In the genomic region with DNA sequence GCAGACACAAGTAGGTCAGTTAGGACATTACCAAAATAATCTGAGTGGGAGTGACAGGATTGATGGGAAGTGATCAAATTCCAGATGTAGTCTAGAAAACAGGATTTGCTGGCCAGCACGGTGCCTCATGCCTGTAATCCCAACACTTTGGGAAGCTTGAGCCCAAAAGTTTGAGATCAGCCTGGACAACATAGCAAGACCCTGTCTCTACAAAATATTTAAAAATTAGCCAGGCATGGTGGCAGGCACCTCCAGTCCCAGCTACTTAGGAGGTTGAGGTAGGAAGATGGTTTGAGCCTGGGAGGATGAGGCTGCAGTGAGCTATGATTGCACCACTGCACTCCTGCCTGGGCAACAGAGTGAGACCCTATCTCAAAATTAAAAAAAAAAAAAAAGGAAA, we compare ENCODE assay signal across 7 cellular contexts. TPM values are rescaled to one million over a fixed set of nuclear protein-coding genes. Genes with fewer than 3 reads are reported as not detected.
DNase-seq lines count a peak whose midpoint lies in the region; ATAC-seq and TF ChIP-seq lines count a peak whose summit lies in the region.
"Not testable (repeated sequence)": the region's sequence is repeated elsewhere in the genome, so short reads cannot be mapped to it uniquely, and the experiment has no call there.

No MANE protein-coding gene starts in this region.

- intact Hi-C loops in CD4-positive, alpha-beta memory T cell (cut with micrococcal nuclease); activated CD8-positive, alpha-beta T cell treated with anti-CD3 and anti-CD28 coated beads for 36 hours (cut with micrococcal nuclease); activated T-helper 2 cell treated with anti-CD3 and anti-CD28 coated beads, Interferon-gamma antibody, Interleukin-2, Interleukin-4, amounts not matched to agents 10 μg/mL and 5 μg/mL and 100 μg/mL, durations not matched to agents 14 hours and 24 hours and 36 hours (cut with micrococcal nuclease); sigmoid colon (cut with DNase I): not testable (repeated sequence)

- POLR2A ChIA-PET in CD4-positive, alpha-beta memory T cell (lab: Charles Lee; ENCODE audit: partially characterized antibody) = interaction anchor here (1.3 to 2.4 kb wide), 3 partner anchors 29 to 50 kb away, joined by 3 to 12 read pairs (median 5); no protein-coding TSS in a partner anchor
- POLR2A ChIA-PET in activated CD8-positive, alpha-beta T cell treated with anti-CD3 and anti-CD28 coated beads for 36 hours (lab: Charles Lee) = interaction anchor here (1.7 to 3.0 kb wide), 4 partner anchors 13 to 95 kb away, joined by 5 to 14 read pairs (median 11); a partner anchor contains a TSS

- not testable (repeated sequence) for H3K36me3 ChIP-seq in CD4-positive, alpha-beta memory T cell (ENCODE audit: insufficient read depth, low read length); effector memory CD4-positive, alpha-beta T cell (ENCODE audit: control insufficient read depth, insufficient read depth, low read length); sigmoid colon

- H3K27ac ChIP-seq in CD4-positive, alpha-beta memory T cell (ENCODE audit: low read depth, low read length) = peak overlapping the region; percentile 16
- H3K27ac ChIP-seq in effector memory CD4-positive, alpha-beta T cell (ENCODE audit: insufficient read depth, low read length, poor library complexity, severe bottlenecking) = peak overlapping the region; percentile 34
- H3K27ac ChIP-seq in sigmoid colon = not testable (repeated sequence)

- peak overlapping the region; percentile 65 to 96 (median 88) for H3K27ac Mint-ChIP-seq in CD4-positive, alpha-beta memory T cell
- peak overlapping the region; percentile 87 for H3K27ac Mint-ChIP-seq in T-helper 17 cell
- H3K27ac Mint-ChIP-seq in activated CD8-positive, alpha-beta T cell treated with anti-CD3 and anti-CD28 coated beads for 36 hours = peak overlapping the region; percentile 94
- H3K27ac Mint-ChIP-seq in activated T-helper 2 cell treated with anti-CD3 and anti-CD28 coated beads, Interferon-gamma antibody, Interleukin-2, Interleukin-4, amounts not matched to agents 10 μg/mL and 5 μg/mL and 100 μg/mL, durations not matched to agents 14 hours and 24 hours and 36 hours = peak overlapping the region; percentile 89
- H3K27ac Mint-ChIP-seq in activated naive CD8-positive, alpha-beta T cell treated with anti-CD3 and anti-CD28 coated beads for 36 hours = peak overlapping the region; percentile 96

- not testable (repeated sequence) for TF ChIP-seq CTCF in activated CD8-positive, alpha-beta T cell treated with anti-CD3 and anti-CD28 coated beads for 36 hours (IDR thresholded peaks at IDR 0.05); sigmoid colon (IDR thresholded peaks at IDR 0.05)

- ATAC-seq in T-helper 17 cell; activated CD8-positive, alpha-beta T cell treated with anti-CD3 and anti-CD28 coated beads for 36 hours: not testable (repeated sequence)

- not testable (repeated sequence) for TF ChIP-seq EP300 in sigmoid colon (IDR thresholded peaks at IDR 0.05)

- TF ChIP-seq POLR2A in sigmoid colon (IDR thresholded peaks at IDR 0.05) = not testable (repeated sequence)

- peak overlapping the region in 5 of 8 donors; percentile 11 to 97 (median 93) for H3K4me3 Mint-ChIP-seq in CD4-positive, alpha-beta memory T cell
- H3K4me3 Mint-ChIP-seq in T-helper 17 cell = peak overlapping the region; percentile 80
- H3K4me3 Mint-ChIP-seq in activated CD8-positive, alpha-beta T cell treated with anti-CD3 and anti-CD28 coated beads for 36 hours = peak overlapping the region; percentile 37
- H3K4me3 Mint-ChIP-seq in activated T-helper 2 cell treated with anti-CD3 and anti-CD28 coated beads, Interferon-gamma antibody, Interleukin-2, Interleukin-4, amounts not matched to agents 10 μg/mL and 5 μg/mL and 100 μg/mL, durations not matched to agents 14 hours and 24 hours and 36 hours (ENCODE audit: low read depth) = peak overlapping the region; percentile 67
- H3K4me3 Mint-ChIP-seq in activated naive CD8-positive, alpha-beta T cell treated with anti-CD3 and anti-CD28 coated beads for 36 hours = peak overlapping the region; percentile 35

- H3K9me3 ChIP-seq in CD4-positive, alpha-beta memory T cell (ENCODE audit: control insufficient read depth in 1 of 2, low read length in 2 of 2); T-helper 17 cell (ENCODE audit: control insufficient read depth, low read length, poor library complexity, severe bottlenecking); effector memory CD4-positive, alpha-beta T cell (ENCODE audit: control insufficient read depth, low read length); sigmoid colon: not testable (repeated sequence)

- CTCF ChIA-PET in CD4-positive, alpha-beta memory T cell (lab: Charles Lee; ENCODE audit: partially characterized antibody) = interaction anchor here (0.6 to 3.8 kb wide), 8 partner anchors 11 to 389 kb away, joined by 3 to 35 read pairs (median 3); no protein-coding TSS in a partner anchor
- CTCF ChIA-PET in activated CD8-positive, alpha-beta T cell treated with anti-CD3 and anti-CD28 coated beads for 36 hours (lab: Charles Lee) = interaction anchor here (1.0 to 4.2 kb wide), 4 partner anchors 13 to 134 kb away, joined by 4 to 33 read pairs (median 8); no protein-coding TSS in a partner anchor

- H3K4me1 ChIP-seq in CD4-positive, alpha-beta memory T cell (ENCODE audit: insufficient read depth, low read length) = peaks cover 76% of the 10 kb centered on the region
- peaks cover 33% of the 10 kb centered on the region for H3K4me1 ChIP-seq in effector memory CD4-positive, alpha-beta T cell (ENCODE audit: control insufficient read depth, insufficient read depth, low read length, poor library complexity, severe bottlenecking)
- H3K4me1 ChIP-seq in sigmoid colon = peaks cover 0 to 13% (median 12%) of the 10 kb centered on the region in 4 donors

- not testable (repeated sequence) for DNase-seq in CD4-positive, alpha-beta memory T cell; T-helper 17 cell; activated CD8-positive, alpha-beta T cell treated with anti-CD3 and anti-CD28 coated beads for 36 hours; activated T-helper 2 cell treated with anti-CD3 and anti-CD28 coated beads, Interferon-gamma antibody, Interleukin-2, Interleukin-4, amounts not matched to agents 10 μg/mL and 5 μg/mL and 100 μg/mL, durations not matched to agents 14 hours and 24 hours and 36 hours (ENCODE audit: low spot score); activated naive CD8-positive, alpha-beta T cell treated with anti-CD3 and anti-CD28 coated beads for 36 hours; effector memory CD4-positive, alpha-beta T cell
- DNase-seq in sigmoid colon = peak; percentile 4

- H3K4me1 Mint-ChIP-seq in CD4-positive, alpha-beta memory T cell = peaks cover 55 to 89% (median 70%) of the 10 kb centered on the region in 4 donors
- peaks cover 61% of the 10 kb centered on the region for H3K4me1 Mint-ChIP-seq in T-helper 17 cell
- H3K4me1 Mint-ChIP-seq in activated CD8-positive, alpha-beta T cell treated with anti-CD3 and anti-CD28 coated beads for 36 hours (ENCODE audit: low read depth) = peaks cover 68% of the 10 kb centered on the region
- peaks cover 57% of the 10 kb centered on the region for H3K4me1 Mint-ChIP-seq in activated T-helper 2 cell treated with anti-CD3 and anti-CD28 coated beads, Interferon-gamma antibody, Interleukin-2, Interleukin-4, amounts not matched to agents 10 μg/mL and 5 μg/mL and 100 μg/mL, durations not matched to agents 14 hours and 24 hours and 36 hours (ENCODE audit: low read depth)
- peaks cover 68% of the 10 kb centered on the region for H3K4me1 Mint-ChIP-seq in activated naive CD8-positive, alpha-beta T cell treated with anti-CD3 and anti-CD28 coated beads for 36 hours

- not testable (repeated sequence) for H3K27me3 ChIP-seq in CD4-positive, alpha-beta memory T cell (ENCODE audit: insufficient read depth, low read length); effector memory CD4-positive, alpha-beta T cell (replicated peaks; ENCODE audit: control insufficient read depth, insufficient read depth, low read length, poor library complexity, severe bottlenecking)
- H3K27me3 ChIP-seq in sigmoid colon = peaks cover 6 to 23% (median 15%) of the 10 kb centered on the region in 3 donors

- not testable (repeated sequence) for H3K27me3 Mint-ChIP-seq in CD4-positive, alpha-beta memory T cell; T-helper 17 cell; activated CD8-positive, alpha-beta T cell treated with anti-CD3 and anti-CD28 coated beads for 36 hours; activated T-helper 2 cell treated with anti-CD3 and anti-CD28 coated beads, Interferon-gamma antibody, Interleukin-2, Interleukin-4, amounts not matched to agents 10 μg/mL and 5 μg/mL and 100 μg/mL, durations not matched to agents 14 hours and 24 hours and 36 hours (ENCODE audit: low read depth); activated naive CD8-positive, alpha-beta T cell treated with anti-CD3 and anti-CD28 coated beads for 36 hours

- not testable (repeated sequence) for H3K4me3 ChIP-seq in CD4-positive, alpha-beta memory T cell (ENCODE audit: low read length in 2 of 2); effector memory CD4-positive, alpha-beta T cell (ENCODE audit: insufficient read depth, low read depth, low read length, poor library complexity, severe bottlenecking); sigmoid colon

- peaks cover 16 to 40% of the 10 kb centered on the region in 2 donors for H3K36me3 Mint-ChIP-seq in CD4-positive, alpha-beta memory T cell
- peaks cover 12% of the 10 kb centered on the region for H3K36me3 Mint-ChIP-seq in T-helper 17 cell (ENCODE audit: low read depth)
- H3K36me3 Mint-ChIP-seq in activated CD8-positive, alpha-beta T cell treated with anti-CD3 and anti-CD28 coated beads for 36 hours (ENCODE audit: low read depth) = peaks cover 65% of the 10 kb centered on the region
- H3K36me3 Mint-ChIP-seq in activated T-helper 2 cell treated with anti-CD3 and anti-CD28 coated beads, Interferon-gamma antibody, Interleukin-2, Interleukin-4, amounts not matched to agents 10 μg/mL and 5 μg/mL and 100 μg/mL, durations not matched to agents 14 hours and 24 hours and 36 hours (ENCODE audit: low read depth) = peaks cover 69% of the 10 kb centered on the region
- H3K36me3 Mint-ChIP-seq in activated naive CD8-positive, alpha-beta T cell treated with anti-CD3 and anti-CD28 coated beads for 36 hours = peaks cover 60% of the 10 kb centered on the region

- H3K9me3 Mint-ChIP-seq in CD4-positive, alpha-beta memory T cell; activated CD8-positive, alpha-beta T cell treated with anti-CD3 and anti-CD28 coated beads for 36 hours; activated T-helper 2 cell treated with anti-CD3 and anti-CD28 coated beads, Interferon-gamma antibody, Interleukin-2, Interleukin-4, amounts not matched to agents 10 μg/mL and 5 μg/mL and 100 μg/mL, durations not matched to agents 14 hours and 24 hours and 36 hours; activated naive CD8-positive, alpha-beta T cell treated with anti-CD3 and anti-CD28 coated beads for 36 hours: not testable (repeated sequence)

- WGBS in sigmoid colon, 2 donors = 86 to 91% methylated on average over 1 of the region's 1 CpG

RNA-seq across cellular contexts. Expression of a gene that starts 5.3 kb away (rescaled TPM):
- total RNA-seq in CD4-positive, alpha-beta memory T cell = 10 to 100 TPM; 83.3 to 90.7 TPM
- polyA plus RNA-seq in CD4-positive, alpha-beta memory T cell = 10 to 100 TPM; 67.1 to 81.2 TPM
- 10 to 100 TPM; 60.5 to 93.7 TPM for total RNA-seq in T-helper 17 cell
- total RNA-seq in activated CD8-positive, alpha-beta T cell treated with anti-CD3 and anti-CD28 coated beads for 36 hours = 10 to 100 TPM; 56.3 to 56.4 TPM
- total RNA-seq in activated T-helper 2 cell treated with anti-CD3 and anti-CD28 coated beads, Interferon-gamma antibody, Interleukin-2, Interleukin-4, amounts not matched to agents 10 μg/mL and 5 μg/mL and 100 μg/mL, durations not matched to agents 14 hours and 24 hours and 36 hours = 67.9 and 71.2 TPM in 2 replicates
- 10 to 100 TPM; 59.2 to 61.7 TPM for total RNA-seq in activated naive CD8-positive, alpha-beta T cell treated with anti-CD3 and anti-CD28 coated beads for 36 hours
- 1 to 10 TPM in 1 of 4 donors, under 1 TPM in 3; 0.16 to 3.6 (median 0.65) TPM for total RNA-seq in sigmoid colon
- 10 to 100 TPM; 16.8 to 46.4 (median 25.4) TPM for polyA plus RNA-seq in sigmoid colon

RNA-seq across cellular contexts. Expression of a gene that starts 29.8 kb away (rescaled TPM):
- 1,000 to 10,000 TPM; 1,218 to 1,245 TPM for total RNA-seq in CD4-positive, alpha-beta memory T cell
- polyA plus RNA-seq in CD4-positive, alpha-beta memory T cell = 1,000 to 10,000 TPM; 5,559 to 6,561 TPM
- 1,000 to 10,000 TPM; 1,429 to 1,736 TPM for total RNA-seq in T-helper 17 cell
- total RNA-seq in activated CD8-positive, alpha-beta T cell treated with anti-CD3 and anti-CD28 coated beads for 36 hours = 1,000 to 10,000 TPM; 2,035 to 2,060 TPM
- 2,676 and 2,847 TPM in 2 replicates for total RNA-seq in activated T-helper 2 cell treated with anti-CD3 and anti-CD28 coated beads, Interferon-gamma antibody, Interleukin-2, Interleukin-4, amounts not matched to agents 10 μg/mL and 5 μg/mL and 100 μg/mL, durations not matched to agents 14 hours and 24 hours and 36 hours
- total RNA-seq in activated naive CD8-positive, alpha-beta T cell treated with anti-CD3 and anti-CD28 coated beads for 36 hours = 1,000 to 10,000 TPM; 1,816 to 1,884 TPM
- total RNA-seq in sigmoid colon = 1,000 to 10,000 TPM; 1,887 to 2,459 (median 2,033) TPM
- 1,000 to 10,000 TPM; 3,723 to 4,314 (median 4,173) TPM for polyA plus RNA-seq in sigmoid colon

Comparison
In these comparisons a context has a peak if more than half of its experiments do, and no peak if none do; other contexts are left out.
1. H3K4me3 Mint-ChIP-seq: peak in every context shown above with its lines; median percentile 93 in CD4-positive, alpha-beta memory T cell; 80 in T-helper 17 cell; 67 in activated T-helper 2 cell treated with anti-CD3 and anti-CD28 coated beads, Interferon-gamma antibody, Interleukin-2, Interleukin-4, amounts not matched to agents 10 μg/mL and 5 μg/mL and 100 μg/mL, durations not matched to agents 14 hours and 24 hours and 36 hours; 37 in activated CD8-positive, alpha-beta T cell treated with anti-CD3 and anti-CD28 coated beads for 36 hours; 35 in activated naive CD8-positive, alpha-beta T cell treated with anti-CD3 and anti-CD28 coated beads for 36 hours.
2. RNA of a gene that starts 5.3 kb away (total RNA-seq): 60.5 to 93.7 TPM in T-helper 17 cell, 83.3 to 90.7 TPM in CD4-positive, alpha-beta memory T cell, 67.9 to 71.2 TPM in activated T-helper 2 cell treated with anti-CD3 and anti-CD28 coated beads, Interferon-gamma antibody, Interleukin-2, Interleukin-4, amounts not matched to agents 10 μg/mL and 5 μg/mL and 100 μg/mL, durations not matched to agents 14 hours and 24 hours and 36 hours, 59.2 to 61.7 TPM in activated naive CD8-positive, alpha-beta T cell treated with anti-CD3 and anti-CD28 coated beads for 36 hours and 56.3 to 56.4 TPM in activated CD8-positive, alpha-beta T cell treated with anti-CD3 and anti-CD28 coated beads for 36 hours; 0.16 to 3.6 TPM in sigmoid colon; every median in the first group is over 10 times any median in the second.
3. Peak in every context shown above with its lines, with median percentiles within 50 percentile points of each other: H3K27ac Mint-ChIP-seq.